ENCODE assay signal across 14 cellular contexts in the genomic region with DNA sequence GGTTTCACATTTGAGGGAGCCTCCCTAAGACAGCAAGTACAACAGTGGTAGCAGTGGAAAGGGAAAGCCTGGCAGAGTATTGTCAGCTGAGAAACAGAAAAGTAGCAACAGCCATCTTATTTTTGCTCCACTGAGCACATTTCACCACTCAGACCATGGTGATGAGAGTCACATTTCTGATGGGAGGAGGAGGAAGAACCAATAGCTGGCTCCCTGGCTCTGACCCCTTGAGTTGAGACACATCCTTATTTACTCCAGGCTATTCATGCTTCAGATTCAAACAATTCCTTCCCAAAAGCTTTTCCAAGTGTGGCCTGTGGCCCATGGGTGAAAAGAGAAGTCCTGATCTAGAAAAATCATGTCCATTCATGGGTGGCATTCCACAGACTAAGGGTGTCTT.
DNase-seq lines count a peak whose midpoint lies in the region; ATAC-seq and TF ChIP-seq lines count a peak whose summit lies in the region.
"Had no signal": no experiment of that assay in that cellular context is flagged by ENCODE, and none has a peak within 500 bp of the region (broad histone marks: within the 10 kb centered on the region; RNA-seq: fewer than 3 reads in every experiment).

No MANE protein-coding gene starts in this region.

- intact Hi-C loops in activated T-helper 1 cell treated with anti-CD3 and anti-CD28 coated beads, Interleukin-12 subunit alpha, Interleukin-12 subunit beta, Interleukin-2, Interleukin-4 antibody, amounts not matched to agents 30 ng/mL and 10 ng/mL and 1 ng/mL, durations not matched to agents 14 hours and 24 hours and 36 hours (cut with micrococcal nuclease), result loop anchor here (5.0 kb wide), 2 partner anchors 184 to 601 kb away; no protein-coding TSS in a partner anchor
- intact Hi-C loops in Right ventricle myocardium superior (cut with DNase I), result loop anchor here (10.0 kb wide), 1 partner anchor 398 kb away; the partner anchor contains the start of gene NR3C1
- intact Hi-C loops in thyroid gland (cut with DNase I), result no loop called here

- H3K27me3 Mint-ChIP-seq in activated T-helper 1 cell treated with anti-CD3 and anti-CD28 coated beads, Interleukin-12 subunit alpha, Interleukin-12 subunit beta, Interleukin-2, Interleukin-4 antibody, amounts not matched to agents 30 ng/mL and 10 ng/mL and 1 ng/mL, durations not matched to agents 14 hours and 24 hours and 36 hours (ENCODE audit: insufficient read depth), result no peaks in the 10 kb centered on the region
- H3K27me3 Mint-ChIP-seq: type B pancreatic cell had no signal

- no peak for TF ChIP-seq CTCF in thyroid gland (IDR thresholded peaks at IDR 0.05)

- H3K27ac Mint-ChIP-seq in activated T-helper 1 cell treated with anti-CD3 and anti-CD28 coated beads, Interleukin-12 subunit alpha, Interleukin-12 subunit beta, Interleukin-2, Interleukin-4 antibody, amounts not matched to agents 30 ng/mL and 10 ng/mL and 1 ng/mL, durations not matched to agents 14 hours and 24 hours and 36 hours, result peak overlapping the region; percentile 2
- H3K27ac Mint-ChIP-seq: type B pancreatic cell had no signal

- H3K36me3 Mint-ChIP-seq in activated T-helper 1 cell treated with anti-CD3 and anti-CD28 coated beads, Interleukin-12 subunit alpha, Interleukin-12 subunit beta, Interleukin-2, Interleukin-4 antibody, amounts not matched to agents 30 ng/mL and 10 ng/mL and 1 ng/mL, durations not matched to agents 14 hours and 24 hours and 36 hours (ENCODE audit: low read depth), result peaks cover 8% of the 10 kb centered on the region

- H3K4me1 ChIP-seq in skeletal muscle tissue (ENCODE audit: control insufficient read depth in 3 of 3, insufficient read depth in 3 of 3, low read length in 3 of 3) (peaks cover 28 to 51% (median 34%) of the 10 kb centered on the region in 3 donors), thyroid gland (peaks cover 15 to 38% of the 10 kb centered on the region in 2 donors)

- no peak overlapping the region for H3K4me3 Mint-ChIP-seq in activated T-helper 1 cell treated with anti-CD3 and anti-CD28 coated beads, Interleukin-12 subunit alpha, Interleukin-12 subunit beta, Interleukin-2, Interleukin-4 antibody, amounts not matched to agents 30 ng/mL and 10 ng/mL and 1 ng/mL, durations not matched to agents 14 hours and 24 hours and 36 hours
- H3K4me3 Mint-ChIP-seq: type B pancreatic cell had no signal

- peak; percentile 21 for ATAC-seq in Right ventricle myocardium superior (ENCODE audit: poor library complexity)
- no peak for ATAC-seq in HG02642 (IDR thresholded peaks at IDR 0.05; ENCODE audit: poor library complexity, unreplicated experiment)
- ATAC-seq in HG02610 (IDR thresholded peaks at IDR 0.05; ENCODE audit: unreplicated experiment), result no peak
- no peak for ATAC-seq in HG02840 (IDR thresholded peaks at IDR 0.05; ENCODE audit: low FRiP score, unreplicated experiment)
- ATAC-seq: SK-N-SH treated with all-trans-retinoic acid at 6 μM for 48 hours had no signal

- H3K27me3 ChIP-seq in skeletal muscle tissue (ENCODE audit: control insufficient read depth in 3 of 3, insufficient read depth in 3 of 3, low read length in 3 of 3) (no peaks in the 10 kb centered on the region), thyroid gland (no peaks in the 10 kb centered on the region)
- H3K27me3 ChIP-seq: BE2C had no signal

- peaks cover 96% of the 10 kb centered on the region for H3K4me1 Mint-ChIP-seq in activated T-helper 1 cell treated with anti-CD3 and anti-CD28 coated beads, Interleukin-12 subunit alpha, Interleukin-12 subunit beta, Interleukin-2, Interleukin-4 antibody, amounts not matched to agents 30 ng/mL and 10 ng/mL and 1 ng/mL, durations not matched to agents 14 hours and 24 hours and 36 hours (ENCODE audit: low read depth)

- no peak overlapping the region for H3K9ac ChIP-seq in skeletal muscle tissue (ENCODE audit: low read depth in 1 of 3, low read length in 3 of 3)

- H3K9me3 ChIP-seq in skeletal muscle tissue (ENCODE audit: control insufficient read depth in 3 of 3, low read length in 3 of 3) (no peaks in the 10 kb centered on the region), thyroid gland (no peaks in the 10 kb centered on the region)
- H3K9me3 ChIP-seq: BE2C had no signal

- H3K36me3 ChIP-seq in skeletal muscle tissue (ENCODE audit: control insufficient read depth in 3 of 3, insufficient read depth in 3 of 3, low read length in 3 of 3) (no peaks in the 10 kb centered on the region), thyroid gland (no peaks in the 10 kb centered on the region)
- H3K36me3 ChIP-seq: BE2C had no signal

- H3K4me3 ChIP-seq in skeletal muscle tissue (ENCODE audit: low read length in 3 of 3) (no peak overlapping the region), thyroid gland (replicated peaks in 1 of 3) (no peak overlapping the region)

- peak; percentile 27 for DNase-seq in EH (ENCODE audit: low read depth)
- DNase-seq in activated T-helper 1 cell treated with anti-CD3 and anti-CD28 coated beads, Interleukin-12 subunit alpha, Interleukin-12 subunit beta, Interleukin-2, Interleukin-4 antibody, amounts not matched to agents 30 ng/mL and 10 ng/mL and 1 ng/mL, durations not matched to agents 14 hours and 24 hours and 36 hours (ENCODE audit: low spot score), result no peak
- DNase-seq in Right ventricle myocardium superior, result no peak
- DNase-seq in thyroid gland, result no peak
- DNase-seq: BE2C, DMS79 treated with DMSO at 0.1 percent for 48 hours, mammary epithelial cell, NCI-H1105 treated with DMSO at 0.1 percent for 48 hours had no signal

- peak overlapping the region; percentile 41 for H3K27ac ChIP-seq in skeletal muscle tissue (ENCODE audit: low read depth, low read length)
- H3K27ac ChIP-seq in thyroid gland, result peak overlapping the region in 1 of 3 donors; percentile 17

- TF ChIP-seq POLR2A in thyroid gland (IDR thresholded peaks at IDR 0.05), result no peak

- H3K9me3 Mint-ChIP-seq in activated T-helper 1 cell treated with anti-CD3 and anti-CD28 coated beads, Interleukin-12 subunit alpha, Interleukin-12 subunit beta, Interleukin-2, Interleukin-4 antibody, amounts not matched to agents 30 ng/mL and 10 ng/mL and 1 ng/mL, durations not matched to agents 14 hours and 24 hours and 36 hours, result no peaks in the 10 kb centered on the region
- H3K9me3 Mint-ChIP-seq: type B pancreatic cell had no signal
